9 cellular contexts compared by ENCODE assay signal in genomic region chr7:138979226-138979979, GRCh38. TPM values are rescaled to one million over a fixed set of nuclear protein-coding genes. Genes with fewer than 3 reads are reported as not detected.
DNase-seq lines count a peak whose midpoint lies in the region; ATAC-seq and TF ChIP-seq lines count a peak whose summit lies in the region.
"Had no signal": no experiment of that assay in that cellular context is flagged by ENCODE, and none has a peak within 500 bp of the region (broad histone marks: within the 10 kb centered on the region; RNA-seq: fewer than 3 reads in every experiment).

No MANE protein-coding gene starts in this region.

- H3K4me2 ChIP-seq in Karpas-422 (ENCODE audit: low read depth, low read length, poor library complexity, severe bottlenecking): no peak overlapping the region

- H3K79me2 ChIP-seq in Karpas-422 (ENCODE audit: low read length): no peaks in the 10 kb centered on the region

- ATAC-seq in HG03442 (IDR thresholded peaks at IDR 0.05; ENCODE audit: unreplicated experiment): peak; percentile 42
- ATAC-seq in natural killer cell: no peak
- ATAC-seq in heart right ventricle: no peak
- ATAC-seq in HG02870 (IDR thresholded peaks at IDR 0.05; ENCODE audit: unreplicated experiment): no peak

- H3K4me3 ChIP-seq in astrocyte of the cerebellum (ENCODE audit: low read depth, low read length): no peak overlapping the region
- peak overlapping the region in 1 of 10 donors; percentile 66 for H3K4me3 ChIP-seq in heart right ventricle
- no peak overlapping the region for H3K4me3 ChIP-seq in Karpas-422 (ENCODE audit: low read length)

- in situ Hi-C loops in astrocyte of the cerebellum (cut with HindIII; ENCODE audit: low sequenced_read_pairs): no loop called here

- H2AFZ ChIP-seq in Karpas-422 (ENCODE audit: low read length): no peak overlapping the region

- peak overlapping the region; percentile 68 for H3K4me3 Mint-ChIP-seq in natural killer cell

- no peak overlapping the region for H3K27ac Mint-ChIP-seq in natural killer cell
- H3K27ac Mint-ChIP-seq: activated naive CD8-positive, alpha-beta T cell treated with anti-CD3 and anti-CD28 coated beads, Interleukin-2, amount 10 ng/mL, durations not matched to agents 7 days and 5 days had no signal

- no peaks in the 10 kb centered on the region for H4K20me1 ChIP-seq in Karpas-422 (ENCODE audit: insufficient read depth, low read depth, low read length)

- no peaks in the 10 kb centered on the region for H3K36me3 Mint-ChIP-seq in natural killer cell
- H3K36me3 Mint-ChIP-seq: activated naive CD8-positive, alpha-beta T cell treated with anti-CD3 and anti-CD28 coated beads, Interleukin-2, amount 10 ng/mL, durations not matched to agents 7 days and 5 days had no signal

- intact Hi-C loops in natural killer cell (cut with micrococcal nuclease) (no loop called here), heart right ventricle (cut with DNase I) (no loop called here)

- no peaks in the 10 kb centered on the region for H3K36me3 ChIP-seq in heart right ventricle
- H3K36me3 ChIP-seq in Karpas-422 (ENCODE audit: insufficient read depth, low read length): no peaks in the 10 kb centered on the region

- peak; percentile 39; the same call in 2 of the 3 replicates for TF ChIP-seq CTCF in GM12872 (IDR thresholded peaks at IDR 0.05; ENCODE audit: insufficient read depth, low read depth, low read length)
- peak; percentile 22 for TF ChIP-seq CTCF in astrocyte of the cerebellum (IDR thresholded peaks at IDR 0.05; ENCODE audit: low read depth, low read length, missing control alignments)
- TF ChIP-seq CTCF in natural killer cell (IDR thresholded peaks at IDR 0.05): no peak
- TF ChIP-seq CTCF in heart right ventricle (IDR thresholded peaks at IDR 0.05): peak in 1 of 9 donors; percentile 14

- H3K4me1 ChIP-seq in heart right ventricle: peaks cover 0 to 32% (median 10%) of the 10 kb centered on the region in 9 donors
- peaks cover 4% of the 10 kb centered on the region; the same call in 1 of the 2 replicates for H3K4me1 ChIP-seq in Karpas-422 (ENCODE audit: low read length)

- H3K27me3 ChIP-seq in heart right ventricle (peaks cover 0 to 37% (median 0%) of the 10 kb centered on the region in 7 donors), Karpas-422 (ENCODE audit: low read length) (no peaks in the 10 kb centered on the region; the same call in 1 of the 2 replicates)

- H3K4me1 Mint-ChIP-seq in natural killer cell: peaks cover 9 to 21% of the 10 kb centered on the region in 2 donors

- H3K9me2 ChIP-seq in Karpas-422 (replicated peaks; ENCODE audit: insufficient read depth, low read length): no peaks in the 10 kb centered on the region

- DNase-seq in astrocyte of the cerebellum (ENCODE audit: low read depth) (no peak), natural killer cell (no peak), heart right ventricle (no peak), EL (no peak), Karpas-422 (no peak)
- DNase-seq: activated naive CD8-positive, alpha-beta T cell treated with anti-CD3 and anti-CD28 coated beads, Interleukin-2, amount 10 ng/mL, durations not matched to agents 7 days and 5 days had no signal

- H3K27me3 Mint-ChIP-seq in natural killer cell (ENCODE audit: low read depth in 2 of 2): peaks cover 35 to 44% of the 10 kb centered on the region in 2 donors

- no peaks in the 10 kb centered on the region for H3K9me3 ChIP-seq in heart right ventricle
- H3K9me3 ChIP-seq in Karpas-422 (ENCODE audit: low read length): no peaks in the 10 kb centered on the region

- WGBS in heart right ventricle, 2 donors: 96 to 97% methylated on average over 6 of the region's 6 CpGs

- H3K27ac ChIP-seq in heart right ventricle: no peak overlapping the region
- no peak overlapping the region for H3K27ac ChIP-seq in Karpas-422 (ENCODE audit: low read length)

- H3K9ac ChIP-seq in Karpas-422 (ENCODE audit: low read length): no peak overlapping the region

- H3K9me3 Mint-ChIP-seq in natural killer cell: no peaks in the 10 kb centered on the region
- H3K9me3 Mint-ChIP-seq: activated naive CD8-positive, alpha-beta T cell treated with anti-CD3 and anti-CD28 coated beads, Interleukin-2, amount 10 ng/mL, durations not matched to agents 7 days and 5 days had no signal

RNA-seq across cellular contexts. Expression of gene KIAA1549, which starts 1.8 kb away (rescaled TPM):
- total RNA-seq in natural killer cell (under 1 TPM; 0.08 to 0.09 (median 0.09) TPM), heart right ventricle (1 to 10 TPM; 1.1 to 2.1 (median 1.6) TPM)
- 1 to 10 TPM in 1 of 2 donors, under 1 TPM in 1; 0.49 to 1.2 TPM for polyA plus RNA-seq in heart right ventricle
- not detected in 2 replicates for total RNA-seq in Karpas-422 (2014; rRNA removed; shearing (Covaris generic); ENCODE audit: low replicate concordance)

RNA-seq across cellular contexts. Expression of gene ZC3HAV1L, which starts 56.4 kb away (rescaled TPM):
- total RNA-seq in natural killer cell (1 to 10 TPM in 2 of 3 donors, under 1 TPM in 1; 0.75 to 2.3 (median 1.1) TPM), heart right ventricle (1 to 10 TPM; 1.8 to 5.8 (median 2.5) TPM)
- under 1 TPM; 0.39 to 0.95 TPM for polyA plus RNA-seq in heart right ventricle
- 0.25 TPM in 1 of 2 replicates, not detected in the other for total RNA-seq in Karpas-422 (2014; rRNA removed; shearing (Covaris generic); ENCODE audit: low replicate concordance)
